1 cellular context compared by ENCODE assay signal in genomic region chr17:4499431-4500187, GRCh38.
TF ChIP-seq lines count a peak whose summit lies in the region.

No MANE protein-coding gene starts in this region.

TF ChIP-seq in SK-N-SH, 30 proteins besides CTCF, POLR2A, EP300 and RAD21 (continued from another document):
- no peak for TF ChIP-seq ZBTB33 (IDR thresholded peaks at IDR 0.05; ENCODE audit: borderline replicate concordance, low read depth)
- no peak for TF ChIP-seq USF2 (IDR thresholded peaks at IDR 0.05; ENCODE audit: borderline replicate concordance, low read depth, low read length)
- TF ChIP-seq RXRA (IDR thresholded peaks at IDR 0.05; ENCODE audit: borderline replicate concordance, low read depth), result no peak
- no peak for TF ChIP-seq IRF3 (IDR thresholded peaks at IDR 0.05; ENCODE audit: low read depth, low read length)
- no peak for TF ChIP-seq GABPA (IDR thresholded peaks at IDR 0.05; ENCODE audit: low read depth)
- no peak for TF ChIP-seq NRF1 (IDR thresholded peaks at IDR 0.05; ENCODE audit: low read depth, low read length)
- no peak for TF ChIP-seq SIN3A (IDR thresholded peaks at IDR 0.05; ENCODE audit: borderline replicate concordance, low read depth, low read length)
- TF ChIP-seq TCF12 (IDR thresholded peaks at IDR 0.05), result no peak
